In the genomic region with DNA sequence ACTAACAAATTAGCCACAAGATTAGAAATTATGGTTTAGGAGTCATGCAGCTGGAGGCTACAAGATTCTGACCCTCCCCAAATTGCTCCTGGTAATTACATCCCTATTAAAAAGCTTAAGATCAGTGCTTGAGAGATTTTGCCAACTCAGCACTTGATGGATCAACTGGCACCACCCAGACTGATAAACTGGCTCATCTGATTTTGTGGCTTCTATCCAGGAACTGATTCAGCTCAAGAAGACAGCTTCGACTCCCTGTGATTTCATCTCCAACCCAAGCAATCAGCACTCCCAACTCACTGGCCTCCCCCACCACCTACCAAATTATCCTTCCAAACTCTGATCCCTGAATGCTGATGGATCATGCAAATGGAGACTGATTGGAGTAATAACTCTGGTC, we compare ENCODE assay signal across 20 cellular contexts.
DNase-seq lines count a peak whose midpoint lies in the region; ATAC-seq, FAIRE-seq and TF ChIP-seq lines count a peak whose summit lies in the region.
"Had no signal": no experiment of that assay in that cellular context is flagged by ENCODE, and none has a peak within 500 bp of the region (broad histone marks: within the 10 kb centered on the region; RNA-seq: fewer than 3 reads in every experiment).

No MANE protein-coding gene starts in this region.

- dilution Hi-C loops in IMR-90 (cut with HindIII; ENCODE audit: low sequenced_read_pairs, unreplicated experiment), result no loop called here

- H3K79me2 ChIP-seq in H1 (ENCODE audit: control insufficient read depth in 1 of 2, insufficient read depth in 2 of 2, low read length in 2 of 2), result no peaks in the 10 kb centered on the region

- H2AK9ac ChIP-seq in IMR-90 (replicated peaks; ENCODE audit: low read depth, low read length, poor library complexity), result no peak overlapping the region

- POLR2A ChIA-PET in A673 (lab: Charles Lee; ENCODE audit: low non-redundant PET), result no interaction called here
- POLR2A ChIA-PET in IMR-90 (lab: Charles Lee; ENCODE audit: unreplicated experiment), result no interaction called here
- POLR2A ChIA-PET in H1 (lab: Charles Lee; ENCODE audit: partially characterized antibody), result interaction anchor here (1.3 kb wide), 1 partner anchor 9 kb away, joined by 3 read pairs; no protein-coding TSS in a partner anchor

- H3K36me3 ChIP-seq in A673 (ENCODE audit: insufficient read depth, low read length, poor library complexity, severe bottlenecking) (no peaks in the 10 kb centered on the region), IMR-90 (ENCODE audit: control insufficient read depth, insufficient read depth, low read length) (no peaks in the 10 kb centered on the region), H1 (ENCODE audit: control insufficient read depth in 2 of 4, insufficient read depth in 4 of 4, low read length in 3 of 4) (no peaks in the 10 kb centered on the region)

- no peak overlapping the region for H3K27ac Mint-ChIP-seq in osteocyte (ENCODE audit: unreplicated experiment)
- H3K27ac Mint-ChIP-seq: B cell; CD4-positive, alpha-beta T cell had no signal

- H3K4me3 ChIP-seq in A673 (ENCODE audit: low read depth, low read length, poor library complexity, severe bottlenecking), result no peak overlapping the region
- H3K4me3 ChIP-seq in IMR-90 (ENCODE audit: insufficient read depth, low read depth, low read length), result no peak overlapping the region
- H3K4me3 ChIP-seq in H1 (ENCODE audit: extremely low read depth in 1 of 4, insufficient read depth in 2 of 4, low read depth in 3 of 4, low read length in 4 of 4), result no peak overlapping the region

- H3K4me1 Mint-ChIP-seq in osteocyte (ENCODE audit: unreplicated experiment), result no peaks in the 10 kb centered on the region
- H3K4me1 Mint-ChIP-seq: B cell had no signal

- no peaks in the 10 kb centered on the region for H3K9me1 ChIP-seq in IMR-90 (ENCODE audit: insufficient read depth, low read length)

- H3K27me3 Mint-ChIP-seq in osteocyte (ENCODE audit: unreplicated experiment), result peaks cover 18% of the 10 kb centered on the region
- H3K27me3 Mint-ChIP-seq: CD4-positive, alpha-beta T cell had no signal

- H3K36me3 Mint-ChIP-seq in osteocyte (ENCODE audit: unreplicated experiment), result no peaks in the 10 kb centered on the region

- H3K4me2 ChIP-seq in IMR-90 (ENCODE audit: low read depth, low read length) (no peak overlapping the region), H1 (ENCODE audit: insufficient read depth in 1 of 2, low read depth in 2 of 2, low read length in 2 of 2) (no peak overlapping the region)
- H3K4me2 ChIP-seq: SK-N-SH had no signal

- no peaks in the 10 kb centered on the region for H3K23me2 ChIP-seq in H1 (ENCODE audit: low read depth, low read length)

- BruUV-seq in A673 (replicated peaks; lab: Mats Ljungman, UMichigan) (no TSS peak), IMR-90 (replicated peaks; lab: Mats Ljungman, UMichigan) (no TSS peak)

- no peak overlapping the region for H2BK5ac ChIP-seq in IMR-90 (ENCODE audit: low read depth, low read length, poor library complexity, severe bottlenecking)
- H2BK5ac ChIP-seq in H1 (ENCODE audit: low read depth, low read length), result no peak overlapping the region

- TF ChIP-seq POLR2A in IMR-90 (IDR thresholded peaks at IDR 0.05; ENCODE audit: low read depth, low read length), result no peak
- TF ChIP-seq POLR2A in H1 (IDR thresholded peaks at IDR 0.05; ENCODE audit: control extremely low read depth in 1 of 2, low read depth in 2 of 2, low read length in 2 of 2), result no peak

- H4K20me1 ChIP-seq in IMR-90 (ENCODE audit: insufficient read depth, low read length) (no peaks in the 10 kb centered on the region), H1 (replicated peaks in 1 of 2; ENCODE audit: control insufficient read depth in 1 of 2, insufficient read depth in 2 of 2, low read length in 2 of 2) (no peaks in the 10 kb centered on the region)

- H3K56ac ChIP-seq in IMR-90 (ENCODE audit: extremely low read depth, insufficient read depth, low read length) (no peak overlapping the region), H1 (replicated peaks; ENCODE audit: insufficient read length, low read depth, low read length) (no peak overlapping the region)

- TF ChIP-seq CTCF in A673 (conservative IDR thresholded peaks at IDR 0.05; ENCODE audit: low read depth, low read length) (no peak), IMR-90 (conservative IDR thresholded peaks at IDR 0.05; ENCODE audit: low read depth, low read length) (no peak), H1 (IDR thresholded peaks at IDR 0.05; ENCODE audit: control extremely low read depth in 1 of 3, insufficient read depth in 1 of 3, low read depth in 1 of 3, low read length in 3 of 3) (no peak), osteocyte (IDR thresholded peaks at IDR 0.05) (no peak)

- H3K4me3 Mint-ChIP-seq in osteocyte (ENCODE audit: unreplicated experiment), result no peak overlapping the region
- H3K4me3 Mint-ChIP-seq: B cell; CD4-positive, alpha-beta T cell had no signal

- H3K79me1 ChIP-seq in IMR-90 (ENCODE audit: low read depth in 1 of 2, low read length in 2 of 2) (no peaks in the 10 kb centered on the region), H1 (ENCODE audit: low read depth, low read length) (no peaks in the 10 kb centered on the region)

- no peak overlapping the region for H2BK120ac ChIP-seq in IMR-90 (ENCODE audit: low read depth, low read length)
- no peak overlapping the region for H2BK120ac ChIP-seq in H1 (replicated peaks; ENCODE audit: low read depth, low read length)

- no peak overlapping the region for H2BK15ac ChIP-seq in IMR-90 (ENCODE audit: low read depth, low read length)
- no peak overlapping the region for H2BK15ac ChIP-seq in H1 (ENCODE audit: low read length)

- H4K5ac ChIP-seq in IMR-90 (ENCODE audit: low read depth, low read length) (no peak overlapping the region), H1 (ENCODE audit: insufficient read length, low read depth, low read length) (no peak overlapping the region)

- peak; percentile 52 for DNase-seq in A673 (ENCODE audit: low spot score)
- DNase-seq in IMR-90, result no peak
- no peak for DNase-seq in H1 (ENCODE audit: low read depth in 1 of 2, low spot score in 2 of 2)
- DNase-seq in osteocyte (ENCODE audit: extremely low spot score, unreplicated experiment), result peak; percentile 46
- no peak for DNase-seq in NCI-H128 (lab: John Stamatoyannopoulos, UW; ENCODE audit: unreplicated experiment)
- no peak for DNase-seq in DMS153 (lab: John Stamatoyannopoulos, UW)
- DNase-seq: Calu3; CD4-positive, alpha-beta T cell; DMS79; GF-D8; HCEC 1CT; KBM-7; NCI-H1048; NCI-H1694; NCI-H748 treated with DMSO at 0.1 percent for 48 hours; Right ventricle myocardium superior; SK-N-SH had no signal

- no peak overlapping the region for H3K27ac ChIP-seq in A673 (ENCODE audit: low read depth, low read length, poor library complexity, severe bottlenecking)
- H3K27ac ChIP-seq in IMR-90 (ENCODE audit: insufficient read depth, low read length), result no peak overlapping the region
- H3K27ac ChIP-seq in H1 (ENCODE audit: low read depth, low read length), result no peak overlapping the region

- TF ChIP-seq RAD21 in IMR-90 (IDR thresholded peaks at IDR 0.05; ENCODE audit: low read length) (no peak), H1 (IDR thresholded peaks at IDR 0.05 in 1 of 2, conservative IDR thresholded peaks at IDR 0.05 in 1 of 2; ENCODE audit: low read depth in 2 of 2, low read length in 2 of 2) (no peak)

- H3K9me3 ChIP-seq in A673 (ENCODE audit: low read depth, low read length, poor library complexity, severe bottlenecking), result peaks cover 8% of the 10 kb centered on the region
- peaks cover 2% of the 10 kb centered on the region for H3K9me3 ChIP-seq in IMR-90 (ENCODE audit: control insufficient read depth, insufficient read depth, low read length)
- H3K9me3 ChIP-seq in H1 (ENCODE audit: insufficient read depth in 2 of 2, low read depth in 1 of 2, low read length in 1 of 2), result no peaks in the 10 kb centered on the region
- H3K9me3 ChIP-seq: SK-N-SH had no signal

- no peak overlapping the region for H3K9ac ChIP-seq in IMR-90 (ENCODE audit: low read depth, low read length)
- H3K9ac ChIP-seq in H1 (replicated peaks in 1 of 4; ENCODE audit: extremely low read depth in 1 of 4, low read depth in 3 of 4, low read length in 3 of 4), result no peak overlapping the region
- H3K9ac ChIP-seq: SK-N-SH had no signal

- no peak overlapping the region for H2AK5ac ChIP-seq in IMR-90 (ENCODE audit: low read depth, low read length)
- H2AK5ac ChIP-seq in H1 (ENCODE audit: low read depth, low read length), result no peak overlapping the region

- FAIRE-seq in H1 (lab: Jason Lieb, UNC), result no peak

- H3K27me3 ChIP-seq in A673 (replicated peaks; ENCODE audit: insufficient read depth, low read depth, low read length, poor library complexity) (no peaks in the 10 kb centered on the region), IMR-90 (ENCODE audit: control insufficient read depth, insufficient read depth, low read length) (peaks cover 13% of the 10 kb centered on the region), H1 (replicated peaks in 1 of 4; ENCODE audit: control insufficient read depth in 3 of 4, extremely low read depth in 1 of 4, insufficient read depth in 3 of 4, low read length in 3 of 4) (no peaks in the 10 kb centered on the region)

- intact Hi-C loops in A673 (cut with micrococcal nuclease; ENCODE audit: unreplicated experiment), result no loop called here
- intact Hi-C loops in IMR-90 (cut with micrococcal nuclease), result no loop called here

- H3K14ac ChIP-seq in IMR-90 (replicated peaks; ENCODE audit: low read depth, low read length) (no peak overlapping the region), H1 (ENCODE audit: insufficient read length) (no peak overlapping the region)

- H3K4ac ChIP-seq in IMR-90 (ENCODE audit: low read depth, low read length) (no peak overlapping the region), H1 (replicated peaks; ENCODE audit: insufficient read length, low read depth, low read length) (no peak overlapping the region)

- H3K18ac ChIP-seq in IMR-90 (ENCODE audit: low read depth, low read length), result no peak overlapping the region
- H3K18ac ChIP-seq in H1 (ENCODE audit: extremely low read depth, low read length), result no peak overlapping the region

- H2BK20ac ChIP-seq in IMR-90 (ENCODE audit: low read depth, low read length) (no peak overlapping the region), H1 (ENCODE audit: low read length) (no peak overlapping the region)

- H3K4me1 ChIP-seq in A673 (ENCODE audit: insufficient read depth, low read length, poor library complexity, severe bottlenecking), result no peaks in the 10 kb centered on the region
- no peaks in the 10 kb centered on the region for H3K4me1 ChIP-seq in IMR-90 (ENCODE audit: control insufficient read depth, insufficient read depth, low read length)
- H3K4me1 ChIP-seq in H1 (replicated peaks in 1 of 4; ENCODE audit: control insufficient read depth in 3 of 4, insufficient read depth in 4 of 4, low read length in 3 of 4), result no peaks in the 10 kb centered on the region

- in situ Hi-C loops in IMR-90 (cut with MboI; ENCODE audit: low sequenced_read_pairs), result no loop called here

- TF ChIP-seq EP300 in H1 (IDR thresholded peaks at IDR 0.05; ENCODE audit: borderline replicate concordance in 1 of 2, low read depth in 2 of 2, low read length in 2 of 2), result no peak

- H2BK12ac ChIP-seq in H1 (ENCODE audit: low read depth, low read length), result no peak overlapping the region

- ATAC-seq in IMR-90 (ENCODE audit: low read depth) (no peak), GM21423 (IDR thresholded peaks at IDR 0.05; ENCODE audit: unreplicated experiment) (no peak)
- ATAC-seq: Panc1 had no signal

- H4K8ac ChIP-seq in IMR-90 (ENCODE audit: low read depth in 2 of 2, low read length in 2 of 2), result no peak overlapping the region
- no peak overlapping the region for H4K8ac ChIP-seq in H1 (ENCODE audit: extremely low read depth, insufficient read depth, low read length)

- no peak overlapping the region for H2AFZ ChIP-seq in IMR-90 (replicated peaks; ENCODE audit: low read length, poor library complexity)
- H2AFZ ChIP-seq in H1 (ENCODE audit: low read length), result no peak overlapping the region

- CTCF ChIA-PET in A673 (lab: Charles Lee), result interaction anchor here (0.5 kb wide), 1 partner anchor 162 kb away, joined by 6 read pairs; no protein-coding TSS in a partner anchor
- CTCF ChIA-PET in IMR-90 (lab: Yijun Ruan, JAX), result no interaction called here
- CTCF ChIA-PET in H1 (lab: Charles Lee; ENCODE audit: partially characterized antibody), result interaction anchor here (0.6 to 1.0 kb wide), 3 partner anchors 9 to 101 kb away, joined by 3 read pairs; no protein-coding TSS in a partner anchor

- WGBS in IMR-90 (ENCODE audit: extremely low coverage in 2 of 2, insufficient read length in 1 of 2), 2 experiments, result no CpG with 5 or more reads among the region's 1 CpG
- WGBS in H1 (ENCODE audit: extremely low coverage in 1 of 2, insufficient coverage in 1 of 2, insufficient read length in 1 of 2, insufficient replicate concordance in 2 of 2, low coverage in 1 of 2, low lambda C conversion rate in 2 of 2, missing lambda C conversion rate in 1 of 2), 2 experiments, result 94% methylated on average over 1 of the region's 1 CpG; no CpG with 5 or more reads in 1 of the 2 experiments

- no peaks in the 10 kb centered on the region for H3K9me3 Mint-ChIP-seq in osteocyte (ENCODE audit: unreplicated experiment)
- H3K9me3 Mint-ChIP-seq: CD4-positive, alpha-beta T cell had no signal

- H3K23ac ChIP-seq in IMR-90 (ENCODE audit: low read depth, low read length) (no peak overlapping the region), H1 (ENCODE audit: insufficient read length) (no peak overlapping the region)

- H4K91ac ChIP-seq in IMR-90 (ENCODE audit: insufficient read depth, low read depth, low read length) (no peak overlapping the region), H1 (replicated peaks; ENCODE audit: insufficient read length, low read length) (no peak overlapping the region)

Comparison
In these comparisons a context has a peak if more than half of its experiments do, and no peak if none do; other contexts are left out.
1. DNase-seq: peak in A673 (single experiment) and osteocyte (single experiment); none in IMR-90 (single experiment), H1 (0 of 2), NCI-H128 (single experiment) and DMS153 (single experiment).